Comparison of ENCODE assay signal across 21 cellular contexts in the genomic region with DNA sequence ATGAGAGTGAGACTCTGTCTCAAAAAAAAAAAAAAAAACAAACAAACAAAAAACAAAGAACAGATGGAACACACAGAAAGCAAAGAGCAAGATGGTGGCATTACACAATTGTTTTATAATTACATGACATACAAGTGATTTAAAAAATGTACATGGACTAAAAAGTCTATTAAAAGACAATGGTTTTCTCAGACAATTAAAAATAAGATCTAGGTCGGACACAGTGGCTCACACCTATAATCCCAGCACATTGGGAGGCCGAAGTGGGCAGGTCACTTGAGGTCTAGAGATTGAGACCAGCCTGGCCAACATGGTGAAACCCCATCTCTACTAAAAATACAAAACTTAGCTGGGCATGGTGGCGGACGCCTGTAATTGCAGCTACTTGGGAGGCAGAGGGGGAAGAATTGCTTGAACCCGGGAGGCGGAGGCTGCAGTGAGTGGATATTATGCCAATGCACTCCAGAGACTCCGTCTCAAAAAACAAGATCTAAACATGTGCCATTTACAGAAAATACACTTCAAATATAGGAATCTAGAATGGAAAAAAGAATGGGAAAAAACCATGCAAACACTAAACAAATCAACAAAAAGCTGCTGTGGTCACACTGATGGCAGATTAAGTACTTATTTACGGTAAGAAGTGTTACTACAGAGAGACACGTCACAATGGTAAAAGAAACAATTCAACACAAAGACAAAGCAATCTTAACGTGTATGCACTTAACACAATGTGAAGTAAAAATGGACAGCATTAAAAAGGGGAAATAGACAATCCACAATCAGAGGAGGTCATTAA. TPM values are rescaled to one million over a fixed set of nuclear protein-coding genes. Genes with fewer than 3 reads are reported as not detected.
DNase-seq lines count a peak whose midpoint lies in the region; ATAC-seq and TF ChIP-seq lines count a peak whose summit lies in the region.
"Had no signal": no experiment of that assay in that cellular context is flagged by ENCODE, and none has a peak within 500 bp of the region (broad histone marks: within the 10 kb centered on the region; RNA-seq: fewer than 3 reads in every experiment).

No MANE protein-coding gene starts in this region.

- peaks cover 6% of the 10 kb centered on the region for H3K9me3 Mint-ChIP-seq in glutamatergic neuron (ENCODE audit: unreplicated experiment)
- peaks cover 6% of the 10 kb centered on the region for H3K9me3 Mint-ChIP-seq in type B pancreatic cell

- H3K36me3 ChIP-seq in heart right ventricle (peaks cover 0 to 96% (median 30%) of the 10 kb centered on the region in 9 donors), right atrium auricular region (peaks cover 25% of the 10 kb centered on the region), gastroesophageal sphincter (peaks cover 0 to 98% of the 10 kb centered on the region in 2 donors)

- POLR2A ChIA-PET in RWPE1 (lab: Yijun Ruan, JAX; ENCODE audit: low non-redundant PET), result no interaction called here

- H3K4me3 Mint-ChIP-seq in glutamatergic neuron (ENCODE audit: unreplicated experiment) (no peak overlapping the region), type B pancreatic cell (no peak overlapping the region)
- H3K4me3 Mint-ChIP-seq: CD4-positive, CD25-positive, alpha-beta regulatory T cell had no signal

- WGBS in heart right ventricle, 2 donors, result 89% methylated on average over 10 of the region's 10 CpGs
- WGBS in gastroesophageal sphincter (ENCODE audit: low coverage in 1 of 2), 2 donors, result 84 to 85% methylated on average over 7 to 9 of the region's 10 CpGs

- H3K4me1 Mint-ChIP-seq in glutamatergic neuron (ENCODE audit: low read depth, unreplicated experiment) (no peaks in the 10 kb centered on the region), type B pancreatic cell (ENCODE audit: unreplicated experiment) (no peaks in the 10 kb centered on the region)

- H3K27ac ChIP-seq in heart right ventricle (peak overlapping the region in 6 of 10 donors; percentile 13 to 74 (median 42)), right atrium auricular region (peak overlapping the region in 1 of 2 donors; percentile 21), gastroesophageal sphincter (no peak overlapping the region), RWPE1 (no peak overlapping the region)

- no peak for TF ChIP-seq POLR2A in gastroesophageal sphincter (IDR thresholded peaks at IDR 0.05)

- H3K9me3 ChIP-seq in heart right ventricle, result peaks cover 0 to 22% (median 0%) of the 10 kb centered on the region in 11 donors
- H3K9me3 ChIP-seq in right atrium auricular region, result peaks cover 0 to 3% of the 10 kb centered on the region in 2 donors
- no peaks in the 10 kb centered on the region for H3K9me3 ChIP-seq in gastroesophageal sphincter
- H3K9me3 ChIP-seq: BE2C had no signal

- H3K4me3 ChIP-seq in heart right ventricle, result no peak overlapping the region
- H3K4me3 ChIP-seq in right atrium auricular region, result no peak overlapping the region
- no peak overlapping the region for H3K4me3 ChIP-seq in cardiac fibroblast (replicated peaks in 1 of 2; ENCODE audit: low read depth in 2 of 2, low read length in 2 of 2)
- H3K4me3 ChIP-seq in gastroesophageal sphincter, result no peak overlapping the region
- H3K4me3 ChIP-seq: GM12878 had no signal

- H3K27me3 ChIP-seq in heart right ventricle (no peaks in the 10 kb centered on the region), right atrium auricular region (no peaks in the 10 kb centered on the region), gastroesophageal sphincter (no peaks in the 10 kb centered on the region)
- H3K27me3 ChIP-seq: BE2C had no signal

- ATAC-seq in heart right ventricle (peak in 3 of 8 donors; percentile 31 to 42 (median 37)), gastroesophageal sphincter (no peak)
- ATAC-seq: GM12878, HepG2 had no signal

- TF ChIP-seq EP300 in gastroesophageal sphincter (IDR thresholded peaks at IDR 0.05), result no peak

- intact Hi-C loops in heart right ventricle (cut with DNase I), result no loop called here

- H3K27me3 Mint-ChIP-seq in glutamatergic neuron (ENCODE audit: unreplicated experiment), result peaks cover 6% of the 10 kb centered on the region
- no peaks in the 10 kb centered on the region for H3K27me3 Mint-ChIP-seq in type B pancreatic cell
- H3K27me3 Mint-ChIP-seq: CD4-positive, CD25-positive, alpha-beta regulatory T cell had no signal

- no peak for DNase-seq in heart right ventricle
- DNase-seq in right atrium auricular region (ENCODE audit: low spot score), result no peak
- DNase-seq in cardiac fibroblast (ENCODE audit: low read depth in 2 of 2), result no peak
- no peak for DNase-seq in glutamatergic neuron
- no peak for DNase-seq in type B pancreatic cell (ENCODE audit: extremely low spot score, unreplicated experiment)
- no peak for DNase-seq in RWPE1 (ENCODE audit: low spot score)
- DNase-seq in DMS 273 treated with DMSO at 0.1 percent for 48 hours (lab: John Stamatoyannopoulos, UW), result no peak
- DNase-seq: BE2C; CD4-positive, CD25-positive, alpha-beta regulatory T cell; COR-L47; GOT3; KG1; MV-4-11; NCI-H1417; NCI-H187; NCI-H2107; NCI-H226; NCI-H524 treated with DMSO at 0.1 percent for 48 hours had no signal

- H3K36me3 Mint-ChIP-seq in glutamatergic neuron (ENCODE audit: unreplicated experiment), result peaks cover 33% of the 10 kb centered on the region
- peaks cover 43% of the 10 kb centered on the region for H3K36me3 Mint-ChIP-seq in type B pancreatic cell

- no peak overlapping the region for H3K27ac Mint-ChIP-seq in glutamatergic neuron (ENCODE audit: unreplicated experiment)
- no peak overlapping the region for H3K27ac Mint-ChIP-seq in type B pancreatic cell

- CTCF ChIA-PET in RWPE1 (lab: Yijun Ruan, JAX), result interaction anchor here (0.7 kb wide), 1 partner anchor 242 kb away, joined by 3 read pairs; no protein-coding TSS in a partner anchor

- H3K4me1 ChIP-seq in heart right ventricle (peaks cover 0 to 12% (median 3%) of the 10 kb centered on the region in 9 donors), right atrium auricular region (no peaks in the 10 kb centered on the region), gastroesophageal sphincter (no peaks in the 10 kb centered on the region)
- H3K4me1 ChIP-seq: BE2C had no signal

- TF ChIP-seq CTCF in heart right ventricle (IDR thresholded peaks at IDR 0.05) (no peak), right atrium auricular region (IDR thresholded peaks at IDR 0.05) (no peak), cardiac fibroblast (IDR thresholded peaks at IDR 0.05; ENCODE audit: low read depth, low read length) (peak; percentile 9), glutamatergic neuron (IDR thresholded peaks at IDR 0.05; ENCODE audit: partially characterized antibody, unreplicated experiment) (peak; percentile 34), type B pancreatic cell (conservative IDR thresholded peaks at IDR 0.05) (peak; percentile 54), gastroesophageal sphincter (IDR thresholded peaks at IDR 0.05) (no peak), RWPE1 (conservative IDR thresholded peaks at IDR 0.05; ENCODE audit: low read depth) (no peak)

RNA-seq across cellular contexts. Expression of a gene that starts 26.7 kb away (rescaled TPM):
- 10 to 100 TPM; 11.1 to 34.6 (median 16.3) TPM for total RNA-seq in heart right ventricle
- polyA plus RNA-seq in heart right ventricle, result 10 to 100 TPM; 25.1 to 30.4 TPM
- total RNA-seq in right atrium auricular region, result 10 to 100 TPM; 15.2 to 22.4 TPM
- 47.3 TPM for total RNA-seq in glutamatergic neuron (ENCODE audit: unreplicated experiment)
- 42.3 and 43.3 TPM in 2 replicates for total RNA-seq in type B pancreatic cell (ENCODE audit: low replicate concordance)
- total RNA-seq in gastroesophageal sphincter, result 10 to 100 TPM in 3 of 4 donors, 1 to 10 TPM in 1; 8.3 to 24.0 (median 20.1) TPM

RNA-seq across cellular contexts. Expression of a gene that starts 26.7 kb away (rescaled TPM):
- total RNA-seq in heart right ventricle (1 to 10 TPM in 2 of 10 donors, under 1 TPM in 8; 0.14 to 2.8 (median 0.62) TPM), right atrium auricular region (1 to 10 TPM in 1 of 2 donors, under 1 TPM in 1; 0.82 to 3.3 TPM), glutamatergic neuron (ENCODE audit: unreplicated experiment) (0.64 TPM), type B pancreatic cell (ENCODE audit: low replicate concordance) (7.6 and 8.6 TPM in 2 replicates), gastroesophageal sphincter (10 to 100 TPM in 1 of 4 donors, 1 to 10 TPM in 3; 2.3 to 26.4 (median 3.7) TPM)
- polyA plus RNA-seq in heart right ventricle, result under 1 TPM; 0.80 to 0.91 TPM
- total RNA-seq: HepG2 had no signal
- polyA plus RNA-seq: HepG2 had no signal

Comparison
In these comparisons a context has a peak if more than half of its experiments do, and no peak if none do; other contexts are left out.
1. H3K27ac ChIP-seq: peak in heart right ventricle (6 of 10); none in gastroesophageal sphincter (0 of 4) and RWPE1 (single experiment).
2. CTCF ChIP-seq: peak in cardiac fibroblast (single experiment), glutamatergic neuron (single experiment) and type B pancreatic cell (single experiment); none in heart right ventricle (0 of 9), right atrium auricular region (0 of 2), gastroesophageal sphincter (0 of 4) and RWPE1 (single experiment).